Comparison of ENCODE assay signal across 8 cellular contexts in genomic region chr2:30146337-30147195, GRCh38. TPM values are rescaled to one million over a fixed set of nuclear protein-coding genes. Genes with fewer than 3 reads are reported as not detected.
DNase-seq lines count a peak whose midpoint lies in the region; ATAC-seq lines count a peak whose summit lies in the region.

TSS of gene YPEL5 (plus strand) at chr2:30147007. CDS start at chr2:30156652, 9,645 bp downstream.

- peak within 1 kb of the TSS; percentile 97 to 99 (median 98) for H3K27ac Mint-ChIP-seq in IgD-negative memory B cell

- H3K9me3 Mint-ChIP-seq in IgD-negative memory B cell = no peaks in the 10 kb centered on the region

- ATAC-seq in GM21529 (IDR thresholded peaks at IDR 0.05; ENCODE audit: unreplicated experiment) = peak; percentile 91

- peaks cover 36 to 40% (median 38%) of the 10 kb centered on the region in 3 donors for H3K4me1 Mint-ChIP-seq in IgD-negative memory B cell

- H3K27me3 Mint-ChIP-seq in IgD-negative memory B cell = no peaks in the 10 kb centered on the region

- no peaks in the 10 kb centered on the region for H3K36me3 Mint-ChIP-seq in IgD-negative memory B cell

- peak within 1 kb of the TSS; percentile 86 to 96 (median 94) for H3K4me3 Mint-ChIP-seq in IgD-negative memory B cell

- peak; percentile 98 for DNase-seq in DMS 273 treated with DMSO at 0.1 percent for 48 hours (lab: John Stamatoyannopoulos, UW)
- peak; percentile 66 for DNase-seq in OCI-M2 (lab: John Stamatoyannopoulos, UW; ENCODE audit: unreplicated experiment)
- peak; percentile 98 for DNase-seq in activated T-cell treated with anti-CD3 and anti-CD28 coated beads for 4 hours
- DNase-seq in epidermal melanocyte (ENCODE audit: insufficient read length, low spot score) = peak; percentile 88
- peak; percentile 96 for DNase-seq in middle frontal gyrus (ENCODE audit: extremely low spot score, low spot score)
- peak; percentile 97 to 98 for DNase-seq in stimulated activated CD8-positive, alpha-beta memory T cell treated with anti-CD3 and anti-CD28 coated beads, Interleukin-2, amount 100 ng/mL, for 48 hours (ENCODE audit: low read depth in 2 of 2)

RNA-seq across cellular contexts. Expression of gene YPEL5, which starts in this region (rescaled TPM):
- 194 TPM for polyA plus RNA-seq in IgD-negative memory B cell

Comparison
In these comparisons a context has a peak if more than half of its experiments do, and no peak if none do; other contexts are left out.
1. Peak in every context shown above with its lines: DNase-seq and ATAC-seq.